Comparison of ENCODE assay signal across 17 cellular contexts in the genomic region with DNA sequence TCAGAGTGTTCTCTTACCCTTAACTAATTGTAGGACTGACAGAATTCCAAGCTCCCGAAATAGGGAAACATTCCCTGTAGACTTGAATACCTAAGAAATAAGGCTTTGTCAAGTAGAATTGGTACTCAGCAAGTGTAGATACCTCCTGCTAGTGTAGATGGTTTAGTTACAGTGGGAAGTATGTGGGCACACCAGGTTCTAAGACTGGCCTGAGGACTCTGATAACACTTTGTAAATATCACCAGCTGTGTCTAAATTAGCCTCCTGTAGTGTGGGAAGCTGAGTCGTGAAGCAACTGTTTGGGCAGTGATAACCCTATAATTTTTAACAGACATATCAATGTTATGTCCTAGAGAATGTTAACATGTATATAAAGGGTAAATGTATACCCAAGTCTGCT.
A peak's percentile ranks its signal among the peaks of the same experiment; 100 is the strongest.
DNase-seq lines count a peak whose midpoint lies in the region; ATAC-seq, FAIRE-seq and TF ChIP-seq lines count a peak whose summit lies in the region.
"Had no signal": no experiment of that assay in that cellular context is flagged by ENCODE, and none has a peak within 500 bp of the region (broad histone marks: within the 10 kb centered on the region; RNA-seq: fewer than 3 reads in every experiment).

No MANE protein-coding gene starts in this region.

- H3K9me3 ChIP-seq in left ventricle myocardium inferior (replicated peaks) (no peaks in the 10 kb centered on the region), K562 (replicated peaks; ENCODE audit: control insufficient read depth, insufficient read depth, low read depth, low read length) (no peaks in the 10 kb centered on the region)
- H3K9me3 ChIP-seq: Caco-2 had no signal

- no TSS peak for BruUV-seq in K562 (replicated peaks; lab: Mats Ljungman, UMichigan)

- peaks cover 28% of the 10 kb centered on the region for H3K4me1 ChIP-seq in left ventricle myocardium inferior
- H3K4me1 ChIP-seq in K562 (replicated peaks in 1 of 2; ENCODE audit: control insufficient read depth in 2 of 2, insufficient read depth in 2 of 2, low read length in 2 of 2): no peaks in the 10 kb centered on the region
- H3K4me1 ChIP-seq: Caco-2 had no signal

- H4K20me1 ChIP-seq in K562 (replicated peaks; ENCODE audit: control insufficient read depth, insufficient read depth, low read length): no peaks in the 10 kb centered on the region

- H3K27me3 ChIP-seq in left ventricle myocardium inferior (ENCODE audit: low read depth): no peaks in the 10 kb centered on the region
- no peaks in the 10 kb centered on the region for H3K27me3 ChIP-seq in K562 (ENCODE audit: control insufficient read depth in 2 of 2, insufficient read depth in 2 of 2, low read length in 2 of 2)

- H3K4me3 ChIP-seq in left ventricle myocardium inferior: no peak overlapping the region
- H3K4me3 ChIP-seq in K562: no peak overlapping the region
- H3K4me3 ChIP-seq: SK-N-MC had no signal

- intact Hi-C loops in left ventricle myocardium inferior (cut with micrococcal nuclease) (no loop called here), Right ventricle myocardium inferior (cut with DNase I) (no loop called here), K562 (cut with micrococcal nuclease) (no loop called here), posterior cingulate gyrus (cut with DNase I) (no loop called here)

- TF ChIP-seq CTCF in left ventricle myocardium inferior (IDR thresholded peaks at IDR 0.05; ENCODE audit: borderline replicate concordance) (no peak), K562 (IDR thresholded peaks at IDR 0.05 in 2 of 3, conservative IDR thresholded peaks at IDR 0.05 in 1 of 3; ENCODE audit: insufficient read depth in 2 of 3, low read depth in 1 of 3, low read length in 3 of 3) (no peak)

- H2AFZ ChIP-seq in K562 (ENCODE audit: low read depth, low read length): no peak overlapping the region

- H3K27ac ChIP-seq in left ventricle myocardium inferior (replicated peaks) (peak overlapping the region; percentile 10), K562 (ENCODE audit: extremely low read depth, low read depth, low read length) (no peak overlapping the region)
- H3K27ac ChIP-seq: SK-N-MC had no signal

- no peak for DNase-seq in left ventricle myocardium inferior
- DNase-seq in Right ventricle myocardium inferior (ENCODE audit: missing footprints): no peak
- peak; percentile 79 for DNase-seq in NCI-H146 (lab: John Stamatoyannopoulos, UW)
- no peak for DNase-seq in K562 (ENCODE audit: extremely low read depth in 1 of 4, low spot score in 3 of 4)
- DNase-seq in posterior cingulate gyrus: no peak
- no peak for DNase-seq in ACHN
- no peak for DNase-seq in germinal center (ENCODE audit: low spot score)
- DNase-seq: Caco-2; CD4-positive, CD25-positive, alpha-beta regulatory T cell; DMS53; H9; NCI-H1436 treated with DMSO at 0.1 percent for 48 hours; NCI-H2081 treated with DMSO at 0.1 percent for 48 hours; NCI-H526 treated with DMSO at 0.1 percent for 48 hours had no signal

- in situ Hi-C loops in K562 (cut with MboI) (no loop called here), ACHN (cut with HindIII; ENCODE audit: low pct_ligation_motif_present, low pct_unique_long_range_greater_than_20kb, low sequenced_read_pairs) (no loop called here)

- H3K4me2 ChIP-seq in K562 (ENCODE audit: insufficient read depth, low read length): no peak overlapping the region

- no peak for TF ChIP-seq POLR2A in K562 (conservative IDR thresholded peaks at IDR 0.05)

- no peaks in the 10 kb centered on the region for H3K9me1 ChIP-seq in K562 (ENCODE audit: control insufficient read depth, insufficient read depth, low read length)

- no peaks in the 10 kb centered on the region for H3K79me2 ChIP-seq in K562 (ENCODE audit: control insufficient read depth, insufficient read depth, low read length)

- ATAC-seq in Right ventricle myocardium inferior (no peak), K562 (no peak)
- ATAC-seq: Panc1 had no signal

- CTCF ChIA-PET in K562 (lab: Yijun Ruan, JAX; ENCODE audit: low intra/inter-chr PET ratio): no interaction called here

- H3K36me3 ChIP-seq in left ventricle myocardium inferior: peaks cover 8% of the 10 kb centered on the region
- H3K36me3 ChIP-seq in K562 (ENCODE audit: control insufficient read depth, insufficient read depth, low read length): no peaks in the 10 kb centered on the region

- no peak for TF ChIP-seq RAD21 in K562 (CRISPR knock-in tag; conservative IDR thresholded peaks at IDR 0.05 in 1 of 2, IDR thresholded peaks at IDR 0.05 in 1 of 2)

- FAIRE-seq in K562 (lab: Jason Lieb, UNC): no peak
- FAIRE-seq: GM19239 had no signal

- H3K9ac ChIP-seq in K562 (ENCODE audit: insufficient read depth in 1 of 2, low read depth in 2 of 2, low read length in 2 of 2): no peak overlapping the region

- no peak for TF ChIP-seq EP300 in K562 (IDR thresholded peaks at IDR 0.05; ENCODE audit: low read length)

- 0% methylated on average over 2 of the region's 2 CpGs for WGBS in K562 (ENCODE audit: insufficient coverage, low coverage, missing lambda C conversion rate)

- POLR2A ChIA-PET in K562 (lab: Yijun Ruan, JAX): no interaction called here

TF ChIP-seq in K562, 482 proteins besides CTCF, POLR2A, EP300 and RAD21:
- TF ChIP-seq ZSCAN32 (CRISPR knock-in tag; IDR thresholded peaks at IDR 0.05) (peak; percentile 56; the same call in 1 of the 2 replicates), ZNF282 (CRISPR knock-in tag; IDR thresholded peaks at IDR 0.05) (no peak)
